In genomic region chr7:92631067-92631829, GRCh38 we compare ENCODE assay signal across 8 cellular contexts. TPM values are rescaled to one million over a fixed set of nuclear protein-coding genes. Genes with fewer than 3 reads are reported as not detected.
DNase-seq lines count a peak whose midpoint lies in the region; ATAC-seq and TF ChIP-seq lines count a peak whose summit lies in the region.
"Had no signal": no experiment of that assay in that cellular context is flagged by ENCODE, and none has a peak within 500 bp of the region (broad histone marks: within the 10 kb centered on the region; RNA-seq: fewer than 3 reads in every experiment).

No MANE protein-coding gene starts in this region.

- H3K4me3 Mint-ChIP-seq in activated B cell treated with CpG ODN at 0.5 μM for 24 hours, result peak overlapping the region; percentile 42
- H3K4me3 Mint-ChIP-seq: naive B cell had no signal

- intact Hi-C loops in activated B cell treated with CpG ODN at 0.5 μM for 24 hours (cut with micrococcal nuclease), result loop anchor here (1.0 to 5.0 kb wide), 3 partner anchors 10 to 516 kb away; partner anchors contain the start of gene SAMD9L

- CTCF ChIA-PET in activated B cell treated with CpG ODN at 0.5 μM for 24 hours (lab: Charles Lee), result interaction anchor here (1.7 kb wide), 1 partner anchor 202 kb away, joined by 8 read pairs; no protein-coding TSS in a partner anchor

- H3K4me1 Mint-ChIP-seq in activated B cell treated with CpG ODN at 0.5 μM for 24 hours, result peaks cover 49% of the 10 kb centered on the region

- ATAC-seq in GM19043 (IDR thresholded peaks at IDR 0.05; ENCODE audit: low read depth, unreplicated experiment), result peak; percentile 63
- ATAC-seq in HG02840 (IDR thresholded peaks at IDR 0.05; ENCODE audit: low FRiP score, unreplicated experiment), result peak; percentile 55
- ATAC-seq in activated B cell treated with CpG ODN at 0.5 μM for 24 hours (ENCODE audit: low read depth), result peak; percentile 56

- H3K36me3 Mint-ChIP-seq in activated B cell treated with CpG ODN at 0.5 μM for 24 hours (ENCODE audit: low read depth), result peaks cover 12% of the 10 kb centered on the region

- H3K9me3 Mint-ChIP-seq in activated B cell treated with CpG ODN at 0.5 μM for 24 hours, result peaks cover 7% of the 10 kb centered on the region

- POLR2A ChIA-PET in activated B cell treated with CpG ODN at 0.5 μM for 24 hours (lab: Charles Lee), result interaction anchor here (0.9 to 4.2 kb wide), 3 partner anchors 10 to 601 kb away, joined by 3 to 24 read pairs (median 4); partner anchors contain the start of gene VPS50

- DNase-seq in activated B cell treated with CpG ODN at 0.5 μM for 24 hours (no peak), cerebellar cortex (ENCODE audit: low spot score) (no peak), T-helper 9 cell (no peak), KG1 (lab: John Stamatoyannopoulos, UW) (no peak)
- DNase-seq in stimulated activated CD4-positive, alpha-beta T cell treated with anti-CD3 and anti-CD28 coated beads, Interleukin-2, amount 100 ng/mL, for 24 hours, result peak; percentile 47 to 67
- DNase-seq: naive B cell had no signal

- TF ChIP-seq CTCF in activated B cell treated with CpG ODN at 0.5 μM for 24 hours (IDR thresholded peaks at IDR 0.05), result no peak

- no peaks in the 10 kb centered on the region for H3K27me3 Mint-ChIP-seq in activated B cell treated with CpG ODN at 0.5 μM for 24 hours
- H3K27me3 Mint-ChIP-seq: naive B cell had no signal

- H3K27ac Mint-ChIP-seq in activated B cell treated with CpG ODN at 0.5 μM for 24 hours, result peak overlapping the region; percentile 85

RNA-seq across cellular contexts. Expression of gene FAM133B, which starts 41.1 kb away (rescaled TPM):
- 41.9 and 48.2 TPM in 2 replicates for total RNA-seq in activated B cell treated with CpG ODN at 0.5 μM for 24 hours

Comparison
In these comparisons a context has a peak if more than half of its experiments do, and no peak if none do; other contexts are left out.
1. DNase-seq: peak in stimulated activated CD4-positive, alpha-beta T cell treated with anti-CD3 and anti-CD28 coated beads, Interleukin-2, amount 100 ng/mL, for 24 hours (2 of 2); none in activated B cell treated with CpG ODN at 0.5 μM for 24 hours (single experiment), cerebellar cortex (single experiment), T-helper 9 cell (single experiment) and KG1 (single experiment).
2. Peak in every context shown above with its lines, with median percentiles within 50 percentile points of each other: ATAC-seq.